Comparison of ENCODE assay signal across 15 cellular contexts in genomic region chr7:87370660-87371180, GRCh38. TPM values are rescaled to one million over a fixed set of nuclear protein-coding genes. Genes with fewer than 3 reads are reported as not detected.
DNase-seq lines count a peak whose midpoint lies in the region; ATAC-seq and TF ChIP-seq lines count a peak whose summit lies in the region.
"Had no signal": no experiment of that assay in that cellular context is flagged by ENCODE, and none has a peak within 500 bp of the region (broad histone marks: within the 10 kb centered on the region; RNA-seq: fewer than 3 reads in every experiment).

No MANE protein-coding gene starts in this region.

- H3K27ac ChIP-seq in suprapubic skin, result no peak overlapping the region
- no peak overlapping the region for H3K27ac ChIP-seq in aorta (ENCODE audit: low read depth in 1 of 2, low read length in 2 of 2)
- H3K27ac ChIP-seq: body of pancreas, parathyroid adenoma, upper lobe of left lung had no signal

- peak overlapping the region; percentile 88 for H3K27ac Mint-ChIP-seq in neural crest cell (ENCODE audit: unreplicated experiment)
- H3K27ac Mint-ChIP-seq: mesothelial cell of epicardium had no signal

- no peaks in the 10 kb centered on the region for H3K4me1 Mint-ChIP-seq in neural crest cell
- H3K4me1 Mint-ChIP-seq: mesothelial cell of epicardium had no signal

- ATAC-seq in aorta (ENCODE audit: low FRiP score), result no peak
- ATAC-seq: activated T-cell treated with anti-CD3 and anti-CD28 coated beads, Interleukin-2, amount 50 U/mL, for 4 hours; body of pancreas had no signal

- H3K9me3 ChIP-seq in suprapubic skin, result no peaks in the 10 kb centered on the region
- no peaks in the 10 kb centered on the region for H3K9me3 ChIP-seq in aorta (ENCODE audit: control insufficient read depth, low read length)
- H3K9me3 ChIP-seq: body of pancreas, HAP-1, upper lobe of left lung had no signal

- TF ChIP-seq POLR2A in suprapubic skin (IDR thresholded peaks at IDR 0.05), result no peak

- TF ChIP-seq EP300 in suprapubic skin (IDR thresholded peaks at IDR 0.05), result no peak

- DNase-seq in GM03348 (ENCODE audit: low spot score) (peak; percentile 3), NCI-H226 (peak; percentile 12), dermis blood vessel endothelial cell (peak; percentile 4), neural crest cell (ENCODE audit: low read depth, low spot score) (no peak), NCI-H1436 (lab: John Stamatoyannopoulos, UW) (no peak), suprapubic skin (ENCODE audit: low spot score in 2 of 2) (no peak), aorta (no peak), NCI-H1048 (lab: John Stamatoyannopoulos, UW) (no peak)
- DNase-seq: activated T-cell treated with anti-CD3 and anti-CD28 coated beads, Interleukin-2, amount 50 U/mL, for 4 hours; body of pancreas; NCI-H187; upper lobe of left lung had no signal

- intact Hi-C loops in aorta (cut with DNase I), result no loop called here

- H3K27me3 Mint-ChIP-seq in neural crest cell (ENCODE audit: low read depth), result no peaks in the 10 kb centered on the region

- peaks cover 22% of the 10 kb centered on the region for H3K36me3 Mint-ChIP-seq in neural crest cell (ENCODE audit: low read depth)

- no peaks in the 10 kb centered on the region for H3K4me1 ChIP-seq in suprapubic skin
- H3K4me1 ChIP-seq in aorta (ENCODE audit: control insufficient read depth in 1 of 2, insufficient read depth in 2 of 2, low read length in 2 of 2), result no peaks in the 10 kb centered on the region
- H3K4me1 ChIP-seq: body of pancreas, HAP-1, parathyroid adenoma, upper lobe of left lung had no signal

- no peak overlapping the region for H3K4me3 ChIP-seq in suprapubic skin
- H3K4me3 ChIP-seq in aorta (ENCODE audit: low read length in 2 of 2), result no peak overlapping the region
- H3K4me3 ChIP-seq: body of pancreas, HAP-1, upper lobe of left lung had no signal

- peaks cover 21% of the 10 kb centered on the region for H3K36me3 ChIP-seq in suprapubic skin
- H3K36me3 ChIP-seq in aorta (ENCODE audit: control insufficient read depth in 1 of 2, insufficient read depth in 2 of 2, low read length in 1 of 2), result peaks cover 0 to 4% of the 10 kb centered on the region in 2 donors
- H3K36me3 ChIP-seq: HAP-1 had no signal

- H3K4me3 Mint-ChIP-seq in neural crest cell, result no peak overlapping the region
- H3K4me3 Mint-ChIP-seq: activated T-cell treated with anti-CD3 and anti-CD28 coated beads, Interleukin-2, amount 50 U/mL, for 4 hours; mesothelial cell of epicardium had no signal

- H3K9me3 Mint-ChIP-seq in neural crest cell, result peaks cover 3% of the 10 kb centered on the region
- H3K9me3 Mint-ChIP-seq: activated T-cell treated with anti-CD3 and anti-CD28 coated beads, Interleukin-2, amount 50 U/mL, for 4 hours had no signal

- 88% methylated on average over 1 of the region's 1 CpG for WGBS in suprapubic skin
- 97 to 99% methylated on average over 1 of the region's 1 CpG for WGBS in aorta, 2 donors

- no peak for TF ChIP-seq CTCF in neural crest cell (conservative IDR thresholded peaks at IDR 0.05)
- no peak for TF ChIP-seq CTCF in suprapubic skin (IDR thresholded peaks at IDR 0.05)

- H3K27me3 ChIP-seq in suprapubic skin (no peaks in the 10 kb centered on the region), aorta (ENCODE audit: control insufficient read depth in 1 of 2, insufficient read depth in 2 of 2, low read length in 1 of 2) (no peaks in the 10 kb centered on the region)
- H3K27me3 ChIP-seq: body of pancreas, upper lobe of left lung had no signal

RNA-seq across cellular contexts. Expression of gene CROT, which starts 25.3 kb away (rescaled TPM):
- total RNA-seq in dermis blood vessel endothelial cell, result 4.2 and 4.3 TPM in 2 replicates
- total RNA-seq in neural crest cell, result 18.5 and 20.1 TPM in 2 replicates
- total RNA-seq in suprapubic skin, result 10 to 100 TPM; 18.5 to 68.6 (median 31.7) TPM
- 10 to 100 TPM; 11.8 to 19.5 TPM for total RNA-seq in aorta
- 10 to 100 TPM; 11.0 to 16.1 TPM for polyA plus RNA-seq in aorta

Comparison
In these comparisons a context has a peak if more than half of its experiments do, and no peak if none do; other contexts are left out.
1. DNase-seq: peak in GM03348 (single experiment), NCI-H226 (single experiment) and dermis blood vessel endothelial cell (single experiment); none in neural crest cell (single experiment), NCI-H1436 (single experiment), suprapubic skin (0 of 2), aorta (0 of 2) and NCI-H1048 (single experiment).